8 cellular contexts compared by ENCODE assay signal in genomic region chr5:132228241-132229035, GRCh38. TPM values are rescaled to one million over a fixed set of nuclear protein-coding genes. Genes with fewer than 3 reads are reported as not detected.
DNase-seq lines count a peak whose midpoint lies in the region; ATAC-seq, FAIRE-seq and TF ChIP-seq lines count a peak whose summit lies in the region.

No MANE protein-coding gene starts in this region.

- H3K27me3 Mint-ChIP-seq in T-helper 2 cell treated with Interferon-gamma antibody and Interleukin-4, amounts not matched to agents 5 μg/mL and 100 μg/mL, for 36 hours (ENCODE audit: low read depth) = peaks cover 11% of the 10 kb centered on the region
- peaks cover 26% of the 10 kb centered on the region for H3K27me3 Mint-ChIP-seq in astrocyte (ENCODE audit: low read depth, unreplicated experiment)

- 71% methylated on average over 21 of the region's 27 CpGs for WGBS in suprapubic skin

- TF ChIP-seq POLR2A in suprapubic skin (IDR thresholded peaks at IDR 0.05) = no peak

- no peaks in the 10 kb centered on the region for H3K36me3 ChIP-seq in astrocyte (ENCODE audit: insufficient read depth, low read length)
- H3K36me3 ChIP-seq in left lung = no peaks in the 10 kb centered on the region
- H3K36me3 ChIP-seq in suprapubic skin = no peaks in the 10 kb centered on the region

- peak overlapping the region; percentile 88 for H3K9ac ChIP-seq in astrocyte (ENCODE audit: low read length)

- H3K4me3 ChIP-seq in astrocyte (ENCODE audit: insufficient read depth, low read depth, low read length) = peak overlapping the region; percentile 74
- H3K4me3 ChIP-seq in left lung = peak overlapping the region; percentile 68 to 70
- H3K4me3 ChIP-seq in suprapubic skin = peak overlapping the region; percentile 79

- FAIRE-seq in astrocyte (lab: Jason Lieb, UNC) = no peak

- peaks cover 37% of the 10 kb centered on the region for H3K4me1 Mint-ChIP-seq in T-helper 2 cell treated with Interferon-gamma antibody and Interleukin-4, amounts not matched to agents 5 μg/mL and 100 μg/mL, for 36 hours (ENCODE audit: low read depth)
- H3K4me1 Mint-ChIP-seq in astrocyte (ENCODE audit: low read depth, unreplicated experiment) = peaks cover 31% of the 10 kb centered on the region

- H3K4me1 ChIP-seq in astrocyte (ENCODE audit: insufficient read depth, low read length) = peaks cover 32% of the 10 kb centered on the region
- H3K4me1 ChIP-seq in left lung = peaks cover 28 to 39% of the 10 kb centered on the region in 2 donors
- peaks cover 49% of the 10 kb centered on the region for H3K4me1 ChIP-seq in suprapubic skin

- ATAC-seq in left lung = no peak
- no peak for ATAC-seq in HG02981 (IDR thresholded peaks at IDR 0.05; ENCODE audit: unreplicated experiment)
- no peak for ATAC-seq in GM18868 (IDR thresholded peaks at IDR 0.05; ENCODE audit: unreplicated experiment)

- DNase-seq in T-helper 2 cell treated with Interferon-gamma antibody and Interleukin-4, amounts not matched to agents 5 μg/mL and 100 μg/mL, for 36 hours (ENCODE audit: low spot score) = no peak
- no peak for DNase-seq in T-helper 2 cell
- DNase-seq in astrocyte (ENCODE audit: low read depth) = no peak
- DNase-seq in left lung = peak in 1 of 2 donors; percentile 26
- peak; percentile 61 to 77 for DNase-seq in suprapubic skin (ENCODE audit: low spot score in 2 of 2)
- no peak for DNase-seq in pons (ENCODE audit: low spot score)

- no peak for TF ChIP-seq CTCF in astrocyte (IDR thresholded peaks at IDR 0.05; ENCODE audit: insufficient read depth, low read depth, low read length)
- no peak for TF ChIP-seq CTCF in left lung (IDR thresholded peaks at IDR 0.05)
- TF ChIP-seq CTCF in suprapubic skin (IDR thresholded peaks at IDR 0.05) = no peak

- peak overlapping the region; percentile 71 for H3K27ac ChIP-seq in astrocyte (ENCODE audit: low read depth, low read length)
- H3K27ac ChIP-seq in left lung = peak overlapping the region; percentile 89 to 96
- peak overlapping the region; percentile 91 for H3K27ac ChIP-seq in suprapubic skin

- H3K4me2 ChIP-seq in astrocyte (ENCODE audit: low read length) = peak overlapping the region; percentile 99

- H3K4me3 Mint-ChIP-seq in T-helper 2 cell treated with Interferon-gamma antibody and Interleukin-4, amounts not matched to agents 5 μg/mL and 100 μg/mL, for 36 hours = peak overlapping the region; percentile 67
- peak overlapping the region; percentile 74 for H3K4me3 Mint-ChIP-seq in astrocyte (ENCODE audit: unreplicated experiment)

- no peaks in the 10 kb centered on the region for H3K9me3 ChIP-seq in astrocyte (ENCODE audit: insufficient read depth, low read depth, low read length)
- H3K9me3 ChIP-seq in left lung = no peaks in the 10 kb centered on the region
- no peaks in the 10 kb centered on the region for H3K9me3 ChIP-seq in suprapubic skin

- TF ChIP-seq EP300 in suprapubic skin (IDR thresholded peaks at IDR 0.05) = no peak

- H3K27ac Mint-ChIP-seq in T-helper 2 cell treated with Interferon-gamma antibody and Interleukin-4, amounts not matched to agents 5 μg/mL and 100 μg/mL, for 36 hours = no peak overlapping the region
- H3K27ac Mint-ChIP-seq in astrocyte (ENCODE audit: unreplicated experiment) = peak overlapping the region; percentile 63

- H4K20me1 ChIP-seq in astrocyte (ENCODE audit: insufficient read depth, low read length) = peaks cover 32% of the 10 kb centered on the region

- intact Hi-C loops in left lung (cut with DNase I) = no loop called here

- peak overlapping the region; percentile 74 for H2AFZ ChIP-seq in astrocyte (ENCODE audit: low read depth, low read length)

- no peaks in the 10 kb centered on the region for H3K9me3 Mint-ChIP-seq in T-helper 2 cell treated with Interferon-gamma antibody and Interleukin-4, amounts not matched to agents 5 μg/mL and 100 μg/mL, for 36 hours
- H3K9me3 Mint-ChIP-seq in astrocyte (ENCODE audit: unreplicated experiment) = peaks cover 8% of the 10 kb centered on the region

- H3K79me2 ChIP-seq in astrocyte (ENCODE audit: insufficient read depth, low read length) = peaks cover 35% of the 10 kb centered on the region

- no peaks in the 10 kb centered on the region for H3K36me3 Mint-ChIP-seq in T-helper 2 cell treated with Interferon-gamma antibody and Interleukin-4, amounts not matched to agents 5 μg/mL and 100 μg/mL, for 36 hours (ENCODE audit: low read depth)
- H3K36me3 Mint-ChIP-seq in astrocyte (ENCODE audit: low read depth, unreplicated experiment) = peaks cover 3% of the 10 kb centered on the region

- H3K27me3 ChIP-seq in astrocyte (ENCODE audit: insufficient read depth, low read length) = no peaks in the 10 kb centered on the region
- peaks cover 0 to 29% of the 10 kb centered on the region in 2 donors for H3K27me3 ChIP-seq in left lung
- no peaks in the 10 kb centered on the region for H3K27me3 ChIP-seq in suprapubic skin

RNA-seq across cellular contexts. Expression of gene P4HA2, which starts 0.8 kb away (rescaled TPM):
- 214 and 302 TPM in 2 replicates for total RNA-seq in astrocyte
- 10 to 100 TPM; 58.5 to 81.9 TPM for total RNA-seq in left lung
- total RNA-seq in suprapubic skin = 10 to 100 TPM; 23.9 to 42.0 (median 30.9) TPM

RNA-seq across cellular contexts. Expression of gene PDLIM4, which starts 29.1 kb away (rescaled TPM):
- total RNA-seq in astrocyte (56.6 and 72.4 TPM in 2 replicates), left lung (10 to 100 TPM in 1 of 2 donors, 1 to 10 TPM in 1; 7.7 to 13.5 TPM), suprapubic skin (100 to 1,000 TPM; 110 to 128 (median 114) TPM)

Comparison
In these comparisons a context has a peak if more than half of its experiments do, and no peak if none do; other contexts are left out.
1. DNase-seq: peak in suprapubic skin (2 of 2); none in T-helper 2 cell treated with Interferon-gamma antibody and Interleukin-4, amounts not matched to agents 5 μg/mL and 100 μg/mL, for 36 hours (single experiment), T-helper 2 cell (0 of 5), astrocyte (single experiment) and pons (single experiment).
2. Peak in every context shown above with its lines, with median percentiles within 50 percentile points of each other: H3K27ac ChIP-seq and H3K4me3 ChIP-seq.